ENCODE assay signal across 11 cellular contexts in genomic region chr22:32361257-32361656, GRCh38. TPM values are rescaled to one million over a fixed set of nuclear protein-coding genes. Genes with fewer than 3 reads are reported as not detected.
"Had no signal": no experiment of that assay in that cellular context is flagged by ENCODE, and none has a peak within 500 bp of the region (broad histone marks: within the 10 kb centered on the region; RNA-seq: fewer than 3 reads in every experiment).

No MANE protein-coding gene starts in this region.

- H3K4me3 Mint-ChIP-seq: HFFc6 had no signal

- H3K4me1 ChIP-seq: HAP-1 had no signal

- FAIRE-seq: HTR-8/SVneo, K562 had no signal

- H3K27ac Mint-ChIP-seq: HFFc6 had no signal

- H3K36me3 ChIP-seq: HAP-1 had no signal

- H3K9me3 Mint-ChIP-seq: HFFc6 had no signal

- H3K9me3 ChIP-seq: HAP-1 had no signal

- H3K4me3 ChIP-seq: GM23248, HAP-1, K562 had no signal

- DNase-seq: GM23248, GOT3, H7, HFFc6, IMR-90 had no signal

- ATAC-seq: HCT116, K562 had no signal

- H3K27ac ChIP-seq: GM23248 had no signal

RNA-seq across cellular contexts. Expression of gene RFPL3, which starts 3.6 kb away (rescaled TPM):
- total RNA-seq: GM23248, H4, H7, HFFc6, HT-29, IMR-90, K562 had no signal
